ENCODE assay signal across 8 cellular contexts in the genomic region with DNA sequence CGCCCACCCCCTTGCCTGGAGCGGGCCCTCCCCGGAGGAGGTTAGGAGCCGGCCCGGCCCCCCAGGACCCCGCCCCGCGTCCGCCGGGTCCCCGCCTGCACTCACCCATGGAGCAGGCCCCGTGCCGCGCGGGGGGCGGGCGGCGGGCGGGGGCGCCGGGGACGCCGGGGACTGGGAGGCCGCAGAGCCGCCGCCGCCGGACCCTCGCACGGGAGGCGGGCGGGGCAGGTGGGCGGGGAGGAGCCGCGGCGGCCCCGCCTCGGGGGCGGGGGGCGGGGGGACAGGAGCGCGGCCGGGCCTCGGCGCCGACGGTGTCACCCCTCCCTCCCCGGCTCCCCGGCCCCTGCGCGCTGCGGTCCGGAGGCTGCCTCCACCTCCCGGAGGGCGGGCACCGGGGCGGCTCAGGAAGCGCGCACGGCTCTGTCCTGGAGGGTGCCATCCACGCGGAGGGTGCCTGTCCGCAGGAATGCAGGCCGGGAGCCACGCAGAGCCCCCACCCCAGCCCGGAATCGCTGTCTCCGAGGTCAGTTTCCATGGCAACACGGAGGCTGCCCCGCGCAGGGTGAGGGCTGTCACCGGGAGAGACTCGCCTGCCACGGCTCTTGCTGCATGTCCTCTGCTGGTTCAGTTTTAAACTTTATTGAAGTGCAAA. TPM values are rescaled to one million over a fixed set of nuclear protein-coding genes. Genes with fewer than 3 reads are reported as not detected.
DNase-seq lines count a peak whose midpoint lies in the region; ATAC-seq and TF ChIP-seq lines count a peak whose summit lies in the region.

No MANE protein-coding gene starts in this region.

- peak overlapping the region; percentile 92 for H3K4me2 ChIP-seq in neuronal stem cell (ENCODE audit: insufficient read depth, low read length, poor library complexity, severe bottlenecking)

- no peaks in the 10 kb centered on the region for H3K9me3 ChIP-seq in neuronal stem cell (replicated peaks in 1 of 2; ENCODE audit: control insufficient read depth in 2 of 2, insufficient read depth in 1 of 2, low read depth in 1 of 2, low read length in 2 of 2)

- peak overlapping the region; percentile 0 for H2AK5ac ChIP-seq in neuronal stem cell (ENCODE audit: low read depth, low read length)

- TF ChIP-seq CTCF in foreskin keratinocyte (conservative IDR thresholded peaks at IDR 0.05), result no peak

- H2AFZ ChIP-seq in neuronal stem cell (ENCODE audit: low read length), result peak overlapping the region; percentile 99

- peak overlapping the region; percentile 45 for H3K23ac ChIP-seq in neuronal stem cell (ENCODE audit: low read depth, low read length, poor library complexity)

- H3K4me1 ChIP-seq in foreskin keratinocyte (peaks cover 11% of the 10 kb centered on the region), neuronal stem cell (ENCODE audit: control insufficient read depth in 2 of 2, insufficient read depth in 1 of 2, low read depth in 1 of 2, low read length in 2 of 2) (peaks cover 17 to 36% of the 10 kb centered on the region in 2 donors)

- no peak overlapping the region for H2BK15ac ChIP-seq in neuronal stem cell (ENCODE audit: low read length)

- no peak overlapping the region for H3K4ac ChIP-seq in neuronal stem cell (ENCODE audit: low read length)

- no peak overlapping the region for H2BK12ac ChIP-seq in neuronal stem cell (ENCODE audit: low read length)

- no CpG with 5 or more reads among the region's 74 CpGs for WGBS in neuronal stem cell (ENCODE audit: extremely low coverage in 2 of 2, insufficient read length in 2 of 2, insufficient replicate concordance in 1 of 2), 2 donors

- no peak overlapping the region for H3K14ac ChIP-seq in neuronal stem cell (ENCODE audit: low read length)

- no peak overlapping the region for H2BK120ac ChIP-seq in neuronal stem cell (ENCODE audit: low read depth, low read length)

- H3K27ac ChIP-seq in foreskin keratinocyte (no peak overlapping the region), neuronal stem cell (replicated peaks; ENCODE audit: low read length) (no peak overlapping the region)

- H2BK5ac ChIP-seq in neuronal stem cell (ENCODE audit: low read length), result no peak overlapping the region

- peak; percentile 19 for DNase-seq in GDM1 (lab: John Stamatoyannopoulos, UW)
- DNase-seq in NCI-H748 (lab: John Stamatoyannopoulos, UW; ENCODE audit: unreplicated experiment), result peak; percentile 72
- peak; percentile 46 for DNase-seq in activated T-helper 9 cell treated with anti-CD3 and anti-CD28 coated beads, Interleukin-2, amount 50 U/mL, for 16 hours (ENCODE audit: low read depth)
- no peak for DNase-seq in foreskin keratinocyte
- DNase-seq in neuronal stem cell (ENCODE audit: low spot score), result peak; percentile 71
- DNase-seq in NCI-H1694 treated with DMSO at 0.1 percent for 48 hours (lab: John Stamatoyannopoulos, UW), result no peak
- DNase-seq in AML-193 (lab: John Stamatoyannopoulos, UW), result no peak

- H3K27me3 ChIP-seq in foreskin keratinocyte (no peaks in the 10 kb centered on the region), neuronal stem cell (ENCODE audit: control insufficient read depth in 3 of 3, insufficient read depth in 3 of 3, low read depth in 1 of 3, low read length in 3 of 3) (peaks cover 0 to 21% (median 16%) of the 10 kb centered on the region in 3 experiments)

- no peak overlapping the region for H4K8ac ChIP-seq in neuronal stem cell (ENCODE audit: low read depth, low read length)

- peak overlapping the region; percentile 62 to 91 for H3K4me3 ChIP-seq in neuronal stem cell (ENCODE audit: low read length in 2 of 2)

- H3K36me3 ChIP-seq in neuronal stem cell (replicated peaks in 1 of 2; ENCODE audit: control insufficient read depth in 2 of 2, insufficient read depth in 2 of 2, low read length in 2 of 2), result no peaks in the 10 kb centered on the region

- H3K9ac ChIP-seq in neuronal stem cell (ENCODE audit: low read depth, low read length, poor library complexity), result peak overlapping the region; percentile 80

- peak overlapping the region; percentile 98 for H3K18ac ChIP-seq in neuronal stem cell (ENCODE audit: low read length)

- ATAC-seq in foreskin keratinocyte (peak; percentile 40), HG02623 (IDR thresholded peaks at IDR 0.05; ENCODE audit: unreplicated experiment) (no peak)

- H4K91ac ChIP-seq in neuronal stem cell (ENCODE audit: low read depth, low read length, poor library complexity), result no peak overlapping the region

- no peaks in the 10 kb centered on the region for H3K79me1 ChIP-seq in neuronal stem cell (ENCODE audit: low read depth, low read length)

RNA-seq across cellular contexts. Expression of a gene that starts 5.9 kb away (rescaled TPM):
- total RNA-seq in foreskin keratinocyte, result 33.9 and 57.3 TPM in 2 replicates
- polyA plus RNA-seq in foreskin keratinocyte, result 19.0 and 33.0 TPM in 2 replicates
- polyA plus RNA-seq in neuronal stem cell (2013, experiment 1 of 2), result 18.8 TPM
- 18.8 TPM for polyA plus RNA-seq in neuronal stem cell (2013, experiment 2 of 2)

RNA-seq across cellular contexts. Expression of a gene that starts 31.4 kb away (rescaled TPM):
- 19.8 and 34.3 TPM in 2 replicates for total RNA-seq in foreskin keratinocyte
- polyA plus RNA-seq in foreskin keratinocyte, result 25.1 and 40.1 TPM in 2 replicates
- polyA plus RNA-seq in neuronal stem cell (2013, experiment 1 of 2), result 14.5 TPM
- 14.1 TPM for polyA plus RNA-seq in neuronal stem cell (2013, experiment 2 of 2)

RNA-seq across cellular contexts. Expression of a gene that starts 57.0 kb away (rescaled TPM):
- 22.8 and 24.5 TPM in 2 replicates for total RNA-seq in foreskin keratinocyte
- 4.6 and 5.3 TPM in 2 replicates for polyA plus RNA-seq in foreskin keratinocyte
- 8.4 TPM for polyA plus RNA-seq in neuronal stem cell (2013, experiment 1 of 2)
- 7.8 TPM for polyA plus RNA-seq in neuronal stem cell (2013, experiment 2 of 2)

RNA-seq across cellular contexts. Expression of a gene that starts 57.8 kb away (rescaled TPM):
- not detected in 2 replicates for total RNA-seq in foreskin keratinocyte
- not detected in 2 replicates for polyA plus RNA-seq in foreskin keratinocyte
- not detected for polyA plus RNA-seq in neuronal stem cell (2013, experiment 1 of 2)
- not detected for polyA plus RNA-seq in neuronal stem cell (2013, experiment 2 of 2)

Comparison
In these comparisons a context has a peak if more than half of its experiments do, and no peak if none do; other contexts are left out.
1. DNase-seq: peak in GDM1 (single experiment), NCI-H748 (single experiment), activated T-helper 9 cell treated with anti-CD3 and anti-CD28 coated beads, Interleukin-2, amount 50 U/mL, for 16 hours (single experiment) and neuronal stem cell (single experiment); none in foreskin keratinocyte (0 of 2), NCI-H1694 treated with DMSO at 0.1 percent for 48 hours (single experiment) and AML-193 (0 of 2).